1 cellular context compared by ENCODE assay signal in genomic region chr11:117877120-117877784, GRCh38.
TF ChIP-seq lines count a peak whose summit lies in the region.

No MANE protein-coding gene starts in this region.

TF ChIP-seq in A549, 52 proteins besides CTCF, POLR2A, EP300 and RAD21 (continued from another document):
- TF ChIP-seq, protein P1, sequence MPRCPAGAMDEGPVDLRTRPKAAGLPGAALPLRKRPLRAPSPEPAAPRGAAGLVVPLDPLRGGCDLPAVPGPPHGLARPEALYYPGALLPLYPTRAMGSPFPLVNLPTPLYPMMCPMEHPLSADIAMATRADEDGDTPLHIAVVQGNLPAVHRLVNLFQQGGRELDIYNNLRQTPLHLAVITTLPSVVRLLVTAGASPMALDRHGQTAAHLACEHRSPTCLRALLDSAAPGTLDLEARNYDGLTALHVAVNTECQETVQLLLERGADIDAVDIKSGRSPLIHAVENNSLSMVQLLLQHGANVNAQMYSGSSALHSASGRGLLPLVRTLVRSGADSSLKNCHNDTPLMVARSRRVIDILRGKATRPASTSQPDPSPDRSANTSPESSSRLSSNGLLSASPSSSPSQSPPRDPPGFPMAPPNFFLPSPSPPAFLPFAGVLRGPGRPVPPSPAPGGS (IDR thresholded peaks at IDR 0.05): no peak
- TF ChIP-seq PHF8 (IDR thresholded peaks at IDR 0.05; ENCODE audit: borderline replicate concordance, low read depth) (no peak), HOXB13 (CRISPR knock-in tag; IDR thresholded peaks at IDR 0.05; ENCODE audit: low read depth) (no peak)
